8 cellular contexts compared by ENCODE assay signal in genomic region chr2:26785431-26786206, GRCh38. TPM values are rescaled to one million over a fixed set of nuclear protein-coding genes. Genes with fewer than 3 reads are reported as not detected.
DNase-seq lines count a peak whose midpoint lies in the region; ATAC-seq, FAIRE-seq and TF ChIP-seq lines count a peak whose summit lies in the region.

Gene CENPA, plus strand, starts transcription at chr2:26786056. Its CDS starts 141 bp downstream, at chr2:26786197.

- peak in 5 of 6 experiments; percentile 30 to 75 (median 56) for TF ChIP-seq CTCF in esophagus squamous epithelium (IDR thresholded peaks at IDR 0.05)

- peaks cover 3% of the 10 kb centered on the region for H3K9me3 ChIP-seq in KOPT-K1 (ENCODE audit: insufficient read depth, low read length, poor library complexity, severe bottlenecking)
- no peaks in the 10 kb centered on the region for H3K9me3 ChIP-seq in esophagus squamous epithelium

- FAIRE-seq in RCC 7860 (lab: Jason Lieb, UNC) = peak; percentile 90

- peaks cover 9 to 45% (median 13%) of the 10 kb centered on the region in 3 donors for H3K4me1 ChIP-seq in esophagus squamous epithelium

- 1 to 4% methylated on average over 25 of the region's 55 CpGs for WGBS in esophagus squamous epithelium, 2 donors

- H3K4me1 Mint-ChIP-seq in activated T-cell treated with anti-CD3 and anti-CD28 coated beads, Interleukin-2, amount 50 U/mL, for 72 hours (ENCODE audit: low read depth) = peaks cover 27% of the 10 kb centered on the region

- peak within 1 kb of the TSS; percentile 48 to 89 (median 55) for H3K4me3 ChIP-seq in esophagus squamous epithelium

- peak in 2 of 4 donors; percentile 10 to 49 for TF ChIP-seq POLR2A in esophagus squamous epithelium (IDR thresholded peaks at IDR 0.05)

- peak; percentile 99 for DNase-seq in DMS79 treated with DMSO at 0.1 percent for 48 hours (lab: John Stamatoyannopoulos, UW)
- DNase-seq in RCC 7860 (ENCODE audit: low spot score) = peak; percentile 99
- DNase-seq in activated T-cell treated with anti-CD3 and anti-CD28 coated beads, Interleukin-2, amount 50 U/mL, for 72 hours = peak; percentile 93 to 95
- DNase-seq in esophagus squamous epithelium (lab: John Stamatoyannopoulos, UW) = peak; percentile 84
- DNase-seq in myocyte (ENCODE audit: low read depth) = peak; percentile 100
- DNase-seq in stimulated activated CD8-positive, alpha-beta memory T cell treated with anti-CD3 and anti-CD28 coated beads, Interleukin-7, amount 100 ng/mL, for 48 hours (ENCODE audit: extremely low read depth in 1 of 2, low read depth in 1 of 2) = peak; percentile 86 to 94

- H3K27ac ChIP-seq in KOPT-K1 (ENCODE audit: low read depth, low read length, poor library complexity, severe bottlenecking) = peak within 1 kb of the TSS; percentile 90
- H3K27ac ChIP-seq in esophagus squamous epithelium = peak within 1 kb of the TSS; percentile 29 to 73 (median 52)

- H3K9me3 Mint-ChIP-seq in activated T-cell treated with anti-CD3 and anti-CD28 coated beads, Interleukin-2, amount 50 U/mL, for 72 hours = peaks cover 0 to under 1% of the 10 kb centered on the region in 2 donors

- intact Hi-C loops in esophagus squamous epithelium (cut with DNase I) = no loop called here

- H3K27ac Mint-ChIP-seq in activated T-cell treated with anti-CD3 and anti-CD28 coated beads, Interleukin-2, amount 50 U/mL, for 72 hours = peak within 1 kb of the TSS; percentile 84

- peaks cover 39% of the 10 kb centered on the region for H3K36me3 ChIP-seq in KOPT-K1 (ENCODE audit: insufficient read depth, low read length)
- peaks cover 2 to 13% (median 3%) of the 10 kb centered on the region in 3 donors for H3K36me3 ChIP-seq in esophagus squamous epithelium

- peak within 1 kb of the TSS; percentile 92 to 97 for H3K4me3 Mint-ChIP-seq in activated T-cell treated with anti-CD3 and anti-CD28 coated beads, Interleukin-2, amount 50 U/mL, for 72 hours

- H3K27me3 ChIP-seq in esophagus squamous epithelium = peaks cover 0 to 6% (median 0%) of the 10 kb centered on the region in 4 donors

- peak; percentile 99 for ATAC-seq in GM21786 (IDR thresholded peaks at IDR 0.05; ENCODE audit: unreplicated experiment)
- peak; percentile 99 for ATAC-seq in activated T-cell treated with anti-CD3 and anti-CD28 coated beads, Interleukin-2, amount 50 U/mL, for 72 hours (replicated peaks in 1 of 2)

- peaks cover 6% of the 10 kb centered on the region for H3K27me3 Mint-ChIP-seq in activated T-cell treated with anti-CD3 and anti-CD28 coated beads, Interleukin-2, amount 50 U/mL, for 72 hours (ENCODE audit: low read depth)

- peaks cover 13 to 29% of the 10 kb centered on the region in 2 donors for H3K36me3 Mint-ChIP-seq in activated T-cell treated with anti-CD3 and anti-CD28 coated beads, Interleukin-2, amount 50 U/mL, for 72 hours (ENCODE audit: insufficient read depth in 2 of 2)

RNA-seq across cellular contexts. Expression of gene CENPA, which starts in this region (rescaled TPM):
- total RNA-seq in activated T-cell treated with anti-CD3 and anti-CD28 coated beads, Interleukin-2, amount 50 U/mL, for 72 hours = 10 to 100 TPM; 40.9 to 43.2 TPM
- 10 to 100 TPM in 1 of 4 donors, 1 to 10 TPM in 3; 3.4 to 12.4 (median 5.0) TPM for total RNA-seq in esophagus squamous epithelium
- 1.5 and 2.1 TPM in 2 replicates for total RNA-seq in myocyte
- polyA plus RNA-seq in myocyte (2012) = 2.1 TPM

Comparison
In these comparisons a context has a peak if more than half of its experiments do, and no peak if none do; other contexts are left out.
1. Peak in every context shown above with its lines: DNase-seq, ATAC-seq, H3K4me3 ChIP-seq and H3K27ac ChIP-seq.